ENCODE assay signal across 21 cellular contexts in the genomic region with DNA sequence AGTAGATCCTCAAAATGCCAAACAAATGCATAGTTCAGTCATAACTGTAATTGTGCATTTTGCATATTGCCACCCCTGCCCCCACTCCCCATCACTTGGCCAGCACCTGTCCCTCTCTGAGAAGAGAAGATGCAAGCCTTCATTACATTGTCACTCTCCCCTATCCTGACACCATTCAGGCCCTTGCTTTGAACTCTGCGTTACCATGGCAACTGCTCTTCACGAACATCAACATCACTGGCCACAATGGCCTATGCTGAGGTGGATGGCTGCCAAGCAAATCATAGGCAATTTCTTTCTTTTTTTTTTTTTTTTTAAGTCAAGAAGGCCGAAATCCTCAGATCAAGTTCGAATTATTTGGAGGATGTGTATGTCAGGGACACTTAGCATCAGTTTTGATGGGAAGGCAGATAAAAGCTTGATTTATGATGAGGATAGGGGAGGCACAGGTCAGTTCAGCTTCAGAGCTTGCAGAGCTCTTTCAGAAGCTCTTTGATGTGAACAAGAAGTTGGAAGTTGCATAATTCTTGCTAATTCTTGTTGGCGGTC.
A peak's percentile ranks its signal among the peaks of the same experiment; 100 is the strongest.
DNase-seq lines count a peak whose midpoint lies in the region; ATAC-seq, FAIRE-seq and TF ChIP-seq lines count a peak whose summit lies in the region.
"Had no signal": no experiment of that assay in that cellular context is flagged by ENCODE, and none has a peak within 500 bp of the region (broad histone marks: within the 10 kb centered on the region; RNA-seq: fewer than 3 reads in every experiment).

No MANE protein-coding gene starts in this region.

- DNase-seq in COR-L47 (lab: John Stamatoyannopoulos, UW) (peak; percentile 7), NCI-H1092 (lab: John Stamatoyannopoulos, UW) (peak; percentile 51), NT2/D1 (ENCODE audit: low read depth, low spot score) (peak; percentile 57), iPS-NIHi11 (ENCODE audit: low spot score) (peak; percentile 72), A673 (ENCODE audit: low spot score) (no peak), HTR-8/SVneo (ENCODE audit: insufficient read length, low spot score) (no peak), prostate gland (ENCODE audit: low spot score) (no peak)
- DNase-seq: activated CD4-positive, alpha-beta memory T cell treated with anti-CD3 and anti-CD28 coated beads for 36 hours; activated T-cell treated with anti-CD3 and anti-CD28 coated beads for 4 hours; cortex of kidney; left cardiac atrium; mesenchymal stem cell; MG63; naive B cell; NCI-H446 treated with DMSO at 0.1 percent for 48 hours; ovary; right cardiac atrium; T1000 had no signal

- POLR2A ChIA-PET in A673 (lab: Charles Lee; ENCODE audit: low non-redundant PET): no interaction called here

- no peak overlapping the region for H3K9ac ChIP-seq in NT2/D1 (ENCODE audit: insufficient read length, low read depth)
- H3K9ac ChIP-seq: BLaER1 had no signal

- H3K27me3 ChIP-seq in NT2/D1 (ENCODE audit: insufficient read depth, insufficient read length) (no peaks in the 10 kb centered on the region), A673 (replicated peaks; ENCODE audit: insufficient read depth, low read depth, low read length, poor library complexity) (peaks cover 65% of the 10 kb centered on the region), prostate gland (replicated peaks; ENCODE audit: insufficient read depth) (no peaks in the 10 kb centered on the region)
- H3K27me3 ChIP-seq: BLaER1, ovary had no signal

- H3K9me3 ChIP-seq in NT2/D1 (ENCODE audit: insufficient read depth, low read length): no peaks in the 10 kb centered on the region
- no peaks in the 10 kb centered on the region for H3K9me3 ChIP-seq in A673 (ENCODE audit: low read depth, low read length, poor library complexity, severe bottlenecking)
- H3K9me3 ChIP-seq in prostate gland: no peaks in the 10 kb centered on the region
- H3K9me3 ChIP-seq: BLaER1, MG63, ovary had no signal

- BruUV-seq in A673 (replicated peaks; lab: Mats Ljungman, UMichigan): no TSS peak

- intact Hi-C loops in A673 (cut with micrococcal nuclease; ENCODE audit: unreplicated experiment): no loop called here
- intact Hi-C loops in prostate gland (cut with DNase I): no loop called here

- no peak overlapping the region for H3K27ac ChIP-seq in A673 (ENCODE audit: low read depth, low read length, poor library complexity, severe bottlenecking)
- no peak overlapping the region for H3K27ac ChIP-seq in prostate gland
- H3K27ac ChIP-seq: BLaER1, ovary had no signal

- FAIRE-seq in HTR-8/SVneo (lab: Jason Lieb, UNC): no peak

- CTCF ChIA-PET in A673 (lab: Charles Lee): no interaction called here

- TF ChIP-seq CTCF in A673 (conservative IDR thresholded peaks at IDR 0.05; ENCODE audit: low read depth, low read length) (no peak), prostate gland (IDR thresholded peaks at IDR 0.05) (no peak)

- TF ChIP-seq POLR2A in prostate gland (IDR thresholded peaks at IDR 0.05): no peak

- 46% methylated on average over 5 of the region's 5 CpGs for WGBS in prostate gland

- H3K4me1 ChIP-seq in NT2/D1 (ENCODE audit: insufficient read depth, insufficient read length) (no peaks in the 10 kb centered on the region), A673 (ENCODE audit: insufficient read depth, low read length, poor library complexity, severe bottlenecking) (no peaks in the 10 kb centered on the region), prostate gland (replicated peaks) (peaks cover 11% of the 10 kb centered on the region)

- no peaks in the 10 kb centered on the region for H3K36me3 ChIP-seq in NT2/D1 (ENCODE audit: insufficient read depth, insufficient read length, low read length)
- H3K36me3 ChIP-seq in A673 (ENCODE audit: insufficient read depth, low read length, poor library complexity, severe bottlenecking): no peaks in the 10 kb centered on the region
- no peaks in the 10 kb centered on the region for H3K36me3 ChIP-seq in prostate gland
- H3K36me3 ChIP-seq: BLaER1, MG63, ovary had no signal

- H3K4me3 ChIP-seq in NT2/D1 (ENCODE audit: insufficient read length, low read depth): no peak overlapping the region
- no peak overlapping the region for H3K4me3 ChIP-seq in A673 (ENCODE audit: low read depth, low read length, poor library complexity, severe bottlenecking)
- H3K4me3 ChIP-seq in prostate gland: no peak overlapping the region
- H3K4me3 ChIP-seq: BLaER1, MG63, ovary had no signal

- no peak for ATAC-seq in GM18867 (IDR thresholded peaks at IDR 0.05; ENCODE audit: unreplicated experiment)
- ATAC-seq: HCT116, left cardiac atrium, right cardiac atrium had no signal

Comparison
In these comparisons a context has a peak if more than half of its experiments do, and no peak if none do; other contexts are left out.
1. DNase-seq: peak in COR-L47 (single experiment), NCI-H1092 (single experiment), NT2/D1 (single experiment) and iPS-NIHi11 (single experiment); none in A673 (single experiment), HTR-8/SVneo (single experiment) and prostate gland (single experiment).